In genomic region chr1:13801711-13802486, GRCh38 we compare ENCODE assay signal across 20 cellular contexts.
DNase-seq lines count a peak whose midpoint lies in the region; FAIRE-seq and TF ChIP-seq lines count a peak whose summit lies in the region.
"Had no signal": no experiment of that assay in that cellular context is flagged by ENCODE, and none has a peak within 500 bp of the region (broad histone marks: within the 10 kb centered on the region; RNA-seq: fewer than 3 reads in every experiment).

No MANE protein-coding gene starts in this region.

- H3K4me3 ChIP-seq in esophagus (ENCODE audit: low read depth in 1 of 2, low read length in 2 of 2) = no peak overlapping the region
- H3K4me3 ChIP-seq in rectal smooth muscle tissue (ENCODE audit: low read length) = peak overlapping the region; percentile 7
- H3K4me3 ChIP-seq: BLaER1 treated with 17β-estradiol and CSF1 and Interleukin-3, amounts not matched to agents 10 nM and 100 nM; cardiac muscle cell; gastrocnemius medialis; right lobe of liver; thoracic aorta had no signal

- DNase-seq in GM19239 (ENCODE audit: insufficient read length, low spot score) = no peak
- peak; percentile 49 for DNase-seq in NCI-H2029 (lab: John Stamatoyannopoulos, UW)
- DNase-seq in GM12892 (ENCODE audit: insufficient read length) = no peak
- DNase-seq in stimulated activated CD4-positive, alpha-beta T cell treated with anti-CD3 and anti-CD28 coated beads, Interleukin-15, amount 100 ng/mL, for 24 hours = no peak
- DNase-seq in NCI-H748 (lab: John Stamatoyannopoulos, UW; ENCODE audit: unreplicated experiment) = no peak
- DNase-seq in midbrain (lab: John Stamatoyannopoulos, UW) = no peak
- DNase-seq: DMS79; effector memory CD4-positive, alpha-beta T cell; gastrocnemius medialis; HCEC 1CT; MM.1S; NCI-H187 treated with DMSO at 0.1 percent for 48 hours; right lobe of liver; stimulated activated CD4-positive, alpha-beta T cell treated with anti-CD3 and anti-CD28 coated beads, Interleukin-4, amount 100 ng/mL, for 1 hour; stimulated activated CD8-positive, alpha-beta memory T cell treated with anti-CD3 and anti-CD28 coated beads, Interleukin-4, amount 100 ng/mL, for 48 hours had no signal

- H3K36me3 ChIP-seq in esophagus (ENCODE audit: control insufficient read depth in 2 of 2, insufficient read depth in 2 of 2, low read length in 1 of 2) = peaks cover 0 to 2% of the 10 kb centered on the region in 2 donors
- H3K36me3 ChIP-seq in rectal smooth muscle tissue (ENCODE audit: control insufficient read depth, insufficient read depth, low read length) = peaks cover 2% of the 10 kb centered on the region
- H3K36me3 ChIP-seq: cardiac muscle cell, thoracic aorta had no signal

- TF ChIP-seq POLR2A in GM12892 (IDR thresholded peaks at IDR 0.05; ENCODE audit: low read depth, low read length) = no peak

- FAIRE-seq in GM19239 (lab: Jason Lieb, UNC) (peak; percentile 52), GM12892 (lab: Jason Lieb, UNC) (no peak)

- H3K27me3 ChIP-seq in esophagus (ENCODE audit: control insufficient read depth in 1 of 2, insufficient read depth in 2 of 2, low read length in 2 of 2) (no peaks in the 10 kb centered on the region), rectal smooth muscle tissue (ENCODE audit: control insufficient read depth, insufficient read depth, low read length) (no peaks in the 10 kb centered on the region)
- H3K27me3 ChIP-seq: BLaER1 treated with 17β-estradiol and CSF1 and Interleukin-3, amounts not matched to agents 10 nM and 100 nM; cardiac muscle cell; gastrocnemius medialis; right lobe of liver had no signal

- H3K27ac ChIP-seq in esophagus (ENCODE audit: low read depth in 2 of 2, low read length in 1 of 2) = peak overlapping the region; percentile 83 to 95
- H3K27ac ChIP-seq in rectal smooth muscle tissue (ENCODE audit: low read depth, low read length) = no peak overlapping the region
- H3K27ac ChIP-seq: cardiac muscle cell, thoracic aorta had no signal

- H3K9ac ChIP-seq in rectal smooth muscle tissue (ENCODE audit: low read length) = no peak overlapping the region
- H3K9ac ChIP-seq: BLaER1 treated with 17β-estradiol and CSF1 and Interleukin-3, amounts not matched to agents 10 nM and 100 nM had no signal

- WGBS in esophagus, 2 donors = 66 to 76% methylated on average over 20 of the region's 20 CpGs

- H3K4me1 ChIP-seq in esophagus (ENCODE audit: control insufficient read depth in 2 of 2, insufficient read depth in 2 of 2, low read length in 1 of 2) (peaks cover 6 to 22% of the 10 kb centered on the region in 2 donors), rectal smooth muscle tissue (ENCODE audit: control insufficient read depth, insufficient read depth, low read length) (no peaks in the 10 kb centered on the region)

- no peaks in the 10 kb centered on the region for H3K9me3 ChIP-seq in esophagus (ENCODE audit: control insufficient read depth in 2 of 2, insufficient read depth in 1 of 2, low read depth in 1 of 2, low read length in 1 of 2)
- H3K9me3 ChIP-seq: BLaER1 treated with 17β-estradiol and CSF1 and Interleukin-3, amounts not matched to agents 10 nM and 100 nM; gastrocnemius medialis; right lobe of liver; thoracic aorta had no signal
